19 cellular contexts compared by ENCODE assay signal in the genomic region with DNA sequence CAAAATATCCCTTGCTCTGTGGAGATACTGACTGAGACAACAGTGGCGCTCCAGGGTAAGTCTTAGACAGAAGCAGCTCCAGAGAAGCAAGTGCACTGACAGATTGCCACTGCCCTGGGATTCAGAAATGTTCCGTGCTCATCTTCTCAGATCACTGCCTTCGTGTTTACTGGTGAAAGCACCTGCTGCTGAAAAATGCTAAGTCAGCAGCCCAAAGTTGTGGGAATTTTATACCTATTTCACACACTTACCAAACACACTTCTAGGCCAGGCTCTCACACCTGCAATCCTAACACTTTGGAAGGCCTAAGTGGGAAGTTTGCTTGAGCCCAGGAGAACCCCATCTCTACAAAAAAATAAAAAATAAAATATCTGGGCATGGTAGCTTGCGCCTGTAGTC.
DNase-seq lines count a peak whose midpoint lies in the region; ATAC-seq, FAIRE-seq and TF ChIP-seq lines count a peak whose summit lies in the region.
"Had no signal": no experiment of that assay in that cellular context is flagged by ENCODE, and none has a peak within 500 bp of the region (broad histone marks: within the 10 kb centered on the region; RNA-seq: fewer than 3 reads in every experiment).

No MANE protein-coding gene starts in this region.

- H2AK5ac ChIP-seq in IMR-90 (ENCODE audit: low read depth, low read length) (no peak overlapping the region), trophoblast cell (ENCODE audit: low read length) (no peak overlapping the region)

- TF ChIP-seq RAD21 in HepG2 (CRISPR knock-in tag; IDR thresholded peaks at IDR 0.05) (no peak), IMR-90 (IDR thresholded peaks at IDR 0.05; ENCODE audit: low read length) (no peak)

- H4K8ac ChIP-seq in IMR-90 (ENCODE audit: low read depth in 2 of 2, low read length in 2 of 2) (no peak overlapping the region), trophoblast cell (ENCODE audit: low read depth, low read length) (no peak overlapping the region)

- intact Hi-C loops in HepG2 (cut with micrococcal nuclease; ENCODE audit: unreplicated experiment): no loop called here
- intact Hi-C loops in right lobe of liver (cut with DNase I): no loop called here
- intact Hi-C loops in IMR-90 (cut with micrococcal nuclease): no loop called here

- no peak overlapping the region for H2BK120ac ChIP-seq in IMR-90 (ENCODE audit: low read depth, low read length)
- no peak overlapping the region for H2BK120ac ChIP-seq in trophoblast cell (ENCODE audit: insufficient read depth, low read length, poor library complexity)

- dilution Hi-C loops in IMR-90 (cut with HindIII; ENCODE audit: low sequenced_read_pairs, unreplicated experiment): no loop called here

- H3K4me2 ChIP-seq in HepG2 (ENCODE audit: low read depth, low read length) (no peak overlapping the region), IMR-90 (ENCODE audit: low read depth, low read length) (no peak overlapping the region), trophoblast cell (ENCODE audit: low read length) (no peak overlapping the region)
- H3K4me2 ChIP-seq: BLaER1 had no signal

- no peak for TF ChIP-seq POLR2A in HepG2 (IDR thresholded peaks at IDR 0.05; ENCODE audit: insufficient read depth in 1 of 2, low read depth in 2 of 2, low read length in 2 of 2)
- no peak for TF ChIP-seq POLR2A in right lobe of liver (IDR thresholded peaks at IDR 0.05)
- TF ChIP-seq POLR2A in IMR-90 (IDR thresholded peaks at IDR 0.05; ENCODE audit: low read depth, low read length): no peak

- no peak overlapping the region for H3K14ac ChIP-seq in IMR-90 (replicated peaks; ENCODE audit: low read depth, low read length)
- H3K14ac ChIP-seq in trophoblast cell (ENCODE audit: low read length): no peak overlapping the region

- H3K18ac ChIP-seq in IMR-90 (ENCODE audit: low read depth, low read length) (no peak overlapping the region), trophoblast cell (ENCODE audit: low read length) (no peak overlapping the region)

- in situ Hi-C loops in HepG2 (cut with HindIII; ENCODE audit: extremely low pct_ligation_motif_present, low pct_unique_long_range_greater_than_20kb) (no loop called here), IMR-90 (cut with MboI; ENCODE audit: low sequenced_read_pairs) (no loop called here)

- H2BK15ac ChIP-seq in IMR-90 (ENCODE audit: low read depth, low read length): no peak overlapping the region

- H4K12ac ChIP-seq in trophoblast cell (ENCODE audit: low read depth, low read length): no peak overlapping the region

- H3K4me3 ChIP-seq in HepG2 (replicated peaks in 1 of 3; ENCODE audit: insufficient read depth in 1 of 3, low read depth in 2 of 3, low read length in 3 of 3) (no peak overlapping the region), right lobe of liver (no peak overlapping the region), IMR-90 (ENCODE audit: insufficient read depth, low read depth, low read length) (no peak overlapping the region), trophoblast cell (ENCODE audit: low read depth, low read length) (no peak overlapping the region)
- H3K4me3 ChIP-seq: BLaER1, GM12878, HAP-1 had no signal

- no peaks in the 10 kb centered on the region for H4K20me1 ChIP-seq in HepG2 (ENCODE audit: insufficient read depth, low read length)
- no peaks in the 10 kb centered on the region for H4K20me1 ChIP-seq in IMR-90 (ENCODE audit: insufficient read depth, low read length)
- H4K20me1 ChIP-seq: BLaER1 had no signal

- H3K79me2 ChIP-seq in HepG2 (ENCODE audit: insufficient read depth, low read length) (no peaks in the 10 kb centered on the region), trophoblast cell (ENCODE audit: control insufficient read depth, insufficient read depth, low read length, poor library complexity) (no peaks in the 10 kb centered on the region)

- H3K23ac ChIP-seq in IMR-90 (ENCODE audit: low read depth, low read length) (no peak overlapping the region), trophoblast cell (ENCODE audit: low read length) (no peak overlapping the region)

- H2BK5ac ChIP-seq in IMR-90 (ENCODE audit: low read depth, low read length, poor library complexity, severe bottlenecking) (no peak overlapping the region), trophoblast cell (ENCODE audit: low read depth, low read length, poor library complexity) (no peak overlapping the region)

- no peaks in the 10 kb centered on the region for H3K4me1 ChIP-seq in HepG2 (ENCODE audit: insufficient read depth, low read length)
- H3K4me1 ChIP-seq in right lobe of liver: no peaks in the 10 kb centered on the region
- H3K4me1 ChIP-seq in IMR-90 (ENCODE audit: control insufficient read depth, insufficient read depth, low read length): no peaks in the 10 kb centered on the region
- no peaks in the 10 kb centered on the region for H3K4me1 ChIP-seq in trophoblast cell (ENCODE audit: control insufficient read depth in 1 of 2, insufficient read depth in 2 of 2, low read length in 2 of 2)
- H3K4me1 ChIP-seq: Caco-2, HAP-1 had no signal

- H3K36me3 ChIP-seq in HepG2 (replicated peaks in 1 of 2; ENCODE audit: control insufficient read depth in 1 of 2, insufficient read depth in 2 of 2, low read length in 2 of 2) (no peaks in the 10 kb centered on the region), right lobe of liver (no peaks in the 10 kb centered on the region), IMR-90 (ENCODE audit: control insufficient read depth, insufficient read depth, low read length) (no peaks in the 10 kb centered on the region), trophoblast cell (ENCODE audit: control insufficient read depth in 1 of 2, insufficient read depth in 2 of 2, low read length in 2 of 2) (no peaks in the 10 kb centered on the region)
- H3K36me3 ChIP-seq: BLaER1, HAP-1 had no signal

- H4K91ac ChIP-seq in IMR-90 (ENCODE audit: insufficient read depth, low read depth, low read length) (no peak overlapping the region), trophoblast cell (ENCODE audit: low read depth, low read length) (peak overlapping the region; percentile 37)

- H3K9me3 ChIP-seq in HepG2 (ENCODE audit: low read length) (no peaks in the 10 kb centered on the region), right lobe of liver (no peaks in the 10 kb centered on the region), IMR-90 (ENCODE audit: control insufficient read depth, insufficient read depth, low read length) (no peaks in the 10 kb centered on the region), trophoblast cell (ENCODE audit: insufficient read depth, low read depth, low read length) (no peaks in the 10 kb centered on the region)
- H3K9me3 ChIP-seq: BLaER1, Caco-2, HAP-1 had no signal

- H3K4ac ChIP-seq in IMR-90 (ENCODE audit: low read depth, low read length) (no peak overlapping the region), trophoblast cell (ENCODE audit: low read depth, low read length) (no peak overlapping the region)

- no peak for DNase-seq in HepG2 (ENCODE audit: low spot score)
- DNase-seq in right lobe of liver: no peak
- DNase-seq in IMR-90: no peak
- no peak for DNase-seq in trophoblast cell
- DNase-seq in Kasumi-1 (lab: John Stamatoyannopoulos, UW): no peak
- DNase-seq: Caco-2; CD4-positive, CD25-positive, alpha-beta regulatory T cell; CD8-positive, alpha-beta T cell; DMS153; EL; GDM1; GOT3; HFFc6 had no signal

- POLR2A ChIA-PET in HepG2 (lab: Yijun Ruan, JAX) (no interaction called here), IMR-90 (lab: Charles Lee; ENCODE audit: unreplicated experiment) (no interaction called here)

- H3K79me1 ChIP-seq in IMR-90 (ENCODE audit: low read depth in 1 of 2, low read length in 2 of 2) (no peaks in the 10 kb centered on the region), trophoblast cell (ENCODE audit: low read length) (no peaks in the 10 kb centered on the region)

- TF ChIP-seq CTCF in HepG2 (CRISPR knock-in tag; IDR thresholded peaks at IDR 0.05): no peak
- TF ChIP-seq CTCF in right lobe of liver (IDR thresholded peaks at IDR 0.05): no peak
- no peak for TF ChIP-seq CTCF in IMR-90 (conservative IDR thresholded peaks at IDR 0.05; ENCODE audit: low read depth, low read length)

- no peak overlapping the region for H2BK12ac ChIP-seq in trophoblast cell (ENCODE audit: low read length)

- 58% methylated on average over 4 of the region's 4 CpGs for WGBS in HepG2 (ENCODE audit: low lambda C conversion rate)
- WGBS in right lobe of liver (ENCODE audit: insufficient coverage, low coverage, low lambda C conversion rate, missing lambda C conversion rate): 73% methylated on average over 3 of the region's 4 CpGs
- no CpG with 5 or more reads among the region's 4 CpGs for WGBS in IMR-90 (ENCODE audit: extremely low coverage in 2 of 2, insufficient read length in 1 of 2), 2 experiments
- no CpG with 5 or more reads among the region's 4 CpGs for WGBS in trophoblast cell (ENCODE audit: extremely low coverage, insufficient coverage, insufficient read length)

- FAIRE-seq in HepG2 (lab: Jason Lieb, UNC): no peak
- FAIRE-seq: GM12878, H54 had no signal

- no peak overlapping the region for H3K9ac ChIP-seq in HepG2 (ENCODE audit: insufficient read depth, low read depth, low read length)
- no peak overlapping the region for H3K9ac ChIP-seq in IMR-90 (ENCODE audit: low read depth, low read length)
- H3K9ac ChIP-seq in trophoblast cell (ENCODE audit: low read length): no peak overlapping the region
- H3K9ac ChIP-seq: BLaER1 had no signal

- ATAC-seq in HepG2 (no peak), right lobe of liver (no peak), IMR-90 (ENCODE audit: low read depth) (no peak), GM18511 (IDR thresholded peaks at IDR 0.05; ENCODE audit: unreplicated experiment) (no peak)
- ATAC-seq: CD8-positive, alpha-beta T cell; GM12878 had no signal

- TF ChIP-seq EP300 in HepG2 (IDR thresholded peaks at IDR 0.05; ENCODE audit: low read depth in 2 of 2, low read length in 2 of 2): no peak
- TF ChIP-seq EP300 in HepG2 (CRISPR knock-in tag; IDR thresholded peaks at IDR 0.05; ENCODE audit: borderline replicate concordance): no peak

- H4K5ac ChIP-seq in IMR-90 (ENCODE audit: low read depth, low read length): no peak overlapping the region

- no peak overlapping the region for H2AK9ac ChIP-seq in IMR-90 (replicated peaks; ENCODE audit: low read depth, low read length, poor library complexity)

- H3K27me3 ChIP-seq in HepG2 (ENCODE audit: control insufficient read depth in 1 of 2, insufficient read depth in 2 of 2, low read length in 2 of 2) (no peaks in the 10 kb centered on the region), right lobe of liver (no peaks in the 10 kb centered on the region), IMR-90 (ENCODE audit: control insufficient read depth, insufficient read depth, low read length) (no peaks in the 10 kb centered on the region), trophoblast cell (ENCODE audit: insufficient read depth, low read length) (no peaks in the 10 kb centered on the region)
- H3K27me3 ChIP-seq: BLaER1 had no signal

- H2AFZ ChIP-seq in HepG2 (ENCODE audit: low read length): no peak overlapping the region
- H2AFZ ChIP-seq in IMR-90 (replicated peaks; ENCODE audit: low read length, poor library complexity): no peak overlapping the region
- H2AFZ ChIP-seq in trophoblast cell (ENCODE audit: insufficient read depth, low read length, poor library complexity): no peak overlapping the region

- CTCF ChIA-PET in HepG2 (lab: Yijun Ruan, JAX; ENCODE audit: low intra/inter-chr PET ratio, low total read pairs) (no interaction called here), IMR-90 (lab: Yijun Ruan, JAX) (no interaction called here)

- no peak overlapping the region for H2BK20ac ChIP-seq in IMR-90 (ENCODE audit: low read depth, low read length)

- BruUV-seq in HepG2 (replicated peaks; lab: Mats Ljungman, UMichigan) (no TSS peak), IMR-90 (replicated peaks; lab: Mats Ljungman, UMichigan) (no TSS peak)

- no peak overlapping the region for H3K27ac ChIP-seq in HepG2 (ENCODE audit: extremely low read length, insufficient read depth, low read length)
- no peak overlapping the region for H3K27ac ChIP-seq in right lobe of liver
- no peak overlapping the region for H3K27ac ChIP-seq in IMR-90 (ENCODE audit: insufficient read depth, low read length)
- H3K27ac ChIP-seq in trophoblast cell (ENCODE audit: low read depth, low read length): no peak overlapping the region
- H3K27ac ChIP-seq: BLaER1, C4-2B had no signal

- H3K9me1 ChIP-seq in IMR-90 (ENCODE audit: insufficient read depth, low read length): no peaks in the 10 kb centered on the region

- H3K56ac ChIP-seq in IMR-90 (ENCODE audit: extremely low read depth, insufficient read depth, low read length): no peak overlapping the region
